Comparison of ENCODE assay signal across 21 cellular contexts in genomic region chr11:130817608-130817944, GRCh38.
A peak's percentile ranks its signal among the peaks of the same experiment; 100 is the strongest.
DNase-seq lines count a peak whose midpoint lies in the region; ATAC-seq, FAIRE-seq and TF ChIP-seq lines count a peak whose summit lies in the region.
"Had no signal": no experiment of that assay in that cellular context is flagged by ENCODE, and none has a peak within 500 bp of the region (broad histone marks: within the 10 kb centered on the region; RNA-seq: fewer than 3 reads in every experiment).

No MANE protein-coding gene starts in this region.

- no peaks in the 10 kb centered on the region for H4K20me1 ChIP-seq in GM12878 (ENCODE audit: control insufficient read depth, insufficient read depth)
- H4K20me1 ChIP-seq: BLaER1 had no signal

- peaks cover 50% of the 10 kb centered on the region for H3K27me3 Mint-ChIP-seq in HFFc6 (ENCODE audit: insufficient read depth)

- peaks cover 0 to 5% of the 10 kb centered on the region in 2 experiments; a peak in 2 of 4 replicates for H3K27me3 ChIP-seq in GM12878 (replicated peaks in 1 of 2; ENCODE audit: control insufficient read depth in 2 of 2, insufficient read depth in 2 of 2, low read length in 1 of 2)
- H3K27me3 ChIP-seq in tibial artery: peaks cover 0 to 7% of the 10 kb centered on the region in 2 donors
- H3K27me3 ChIP-seq: BLaER1, esophagus muscularis mucosa had no signal

- RAD21 ChIA-PET in GM12878 (lab: Charles Lee; ENCODE audit: unreplicated experiment): no interaction called here

- no peak overlapping the region for H3K4me2 ChIP-seq in GM12878 (ENCODE audit: control insufficient read depth, insufficient read depth)
- H3K4me2 ChIP-seq: BLaER1, GM23338 had no signal

- H3K27ac ChIP-seq in GM12878 (ENCODE audit: control insufficient read depth, insufficient read depth) (no peak overlapping the region), caudate nucleus (ENCODE audit: low read depth, low read length) (no peak overlapping the region), tibial artery (no peak overlapping the region)
- H3K27ac ChIP-seq: BLaER1, coronary artery, esophagus muscularis mucosa, prostate gland, VCaP had no signal

- no peak overlapping the region for H3K4me3 Mint-ChIP-seq in HFFc6
- H3K4me3 Mint-ChIP-seq: GM23338 had no signal

- no peaks in the 10 kb centered on the region for H3K79me2 ChIP-seq in GM12878 (ENCODE audit: control insufficient read depth, insufficient read depth, low read length)

- H3K4me1 Mint-ChIP-seq in HFFc6 (ENCODE audit: low read depth): peaks cover 4% of the 10 kb centered on the region; the same call in 1 of the 2 replicates

- H3K27ac Mint-ChIP-seq in HFFc6: no peak overlapping the region
- H3K27ac Mint-ChIP-seq: activated naive CD4-positive, alpha-beta T cell treated with anti-CD3 and anti-CD28 coated beads, Interleukin-2, amount 50 U/mL, for 72 hours; GM23338 had no signal

- SMC1A ChIA-PET in GM12878 (lab: Charles Lee; ENCODE audit: uncharacterized antibody, unreplicated experiment): no interaction called here

- H3K36me3 ChIP-seq in GM12878 (ENCODE audit: control insufficient read depth in 2 of 2, insufficient read depth in 2 of 2, low read length in 1 of 2) (no peaks in the 10 kb centered on the region), tibial artery (no peaks in the 10 kb centered on the region)
- H3K36me3 ChIP-seq: BLaER1, esophagus muscularis mucosa, prostate gland had no signal

- in situ Hi-C loops in GM12878 (cut with MboI): no loop called here

- no peaks in the 10 kb centered on the region for H3K9me3 Mint-ChIP-seq in HFFc6
- H3K9me3 Mint-ChIP-seq: activated naive CD4-positive, alpha-beta T cell treated with anti-CD3 and anti-CD28 coated beads, Interleukin-2, amount 50 U/mL, for 72 hours; GM23338 had no signal

- no peak overlapping the region for H2AFZ ChIP-seq in GM12878 (ENCODE audit: control insufficient read depth, low read depth, low read length)
- H2AFZ ChIP-seq: GM23338 had no signal

- no peaks in the 10 kb centered on the region for H3K9me3 ChIP-seq in GM12878 (replicated peaks; ENCODE audit: control insufficient read depth, insufficient read depth, low read length)
- no peaks in the 10 kb centered on the region for H3K9me3 ChIP-seq in tibial artery
- H3K9me3 ChIP-seq: BLaER1, esophagus muscularis mucosa, prostate gland had no signal

- TF ChIP-seq EP300 in GM12878 (IDR thresholded peaks at IDR 0.05; ENCODE audit: borderline replicate concordance in 1 of 2, control insufficient read depth in 1 of 2, low read depth in 2 of 2, low read length in 2 of 2): no peak

- no peak for ATAC-seq in GM12878
- no peak for ATAC-seq in HG03025 (IDR thresholded peaks at IDR 0.05; ENCODE audit: low FRiP score, unreplicated experiment)
- ATAC-seq: GM23338 had no signal

- intact Hi-C loops in GM12878 (cut with micrococcal nuclease; ENCODE audit: unreplicated experiment) (no loop called here), tibial artery (cut with DNase I; ENCODE audit: low total_unique reads) (no loop called here)

- no peak overlapping the region for H3K4me3 ChIP-seq in GM12878
- H3K4me3 ChIP-seq in tibial artery: no peak overlapping the region
- H3K4me3 ChIP-seq: BLaER1, coronary artery, esophagus muscularis mucosa, GM23338, prostate gland had no signal

- CTCF ChIA-PET in GM12878 (lab: Yijun Ruan, JAX): no interaction called here

- H3K9ac ChIP-seq in GM12878 (ENCODE audit: control insufficient read depth, insufficient read depth, low read length): no peak overlapping the region
- H3K9ac ChIP-seq: BLaER1 had no signal

- no peaks in the 10 kb centered on the region; the same call in 1 of the 2 replicates for H3K36me3 Mint-ChIP-seq in HFFc6 (ENCODE audit: low read depth)
- H3K36me3 Mint-ChIP-seq: activated naive CD4-positive, alpha-beta T cell treated with anti-CD3 and anti-CD28 coated beads, Interleukin-2, amount 50 U/mL, for 72 hours had no signal

- TF ChIP-seq CTCF in HFFc6 (IDR thresholded peaks at IDR 0.05): no peak
- TF ChIP-seq CTCF in GM12878 (IDR thresholded peaks at IDR 0.05 in 2 of 3, conservative IDR thresholded peaks at IDR 0.05 in 1 of 3; ENCODE audit: control insufficient read depth in 2 of 3, extremely low read depth in 1 of 3, insufficient read depth in 1 of 3, low read depth in 3 of 3, low read length in 3 of 3): no peak
- TF ChIP-seq CTCF in tibial artery (IDR thresholded peaks at IDR 0.05): no peak

- peak; percentile 50 for DNase-seq in AG08395 (ENCODE audit: low spot score)
- DNase-seq in HFFc6: peak; percentile 42
- DNase-seq in GM12878 (ENCODE audit: low read depth, low spot score): no peak
- DNase-seq in iris pigment epithelial cell (ENCODE audit: low read depth): peak; percentile 59
- DNase-seq in caudate nucleus (lab: John Stamatoyannopoulos, UW): no peak
- no peak for DNase-seq in islet precursor cell
- no peak for DNase-seq in tibial artery
- DNase-seq: activated CD8-positive, alpha-beta memory T cell treated with anti-CD3 and anti-CD28 coated beads, Interleukin-2, amount 50 U/mL, for 4 hours; Karpas-422; NCI-H2081 treated with DMSO at 0.1 percent for 48 hours; stimulated activated CD4-positive, alpha-beta T cell treated with anti-CD3 and anti-CD28 coated beads, Interleukin-1b, Interleukin-23, amount 100 ng/mL, for 48 hours had no signal

- no peak for FAIRE-seq in GM12878 (lab: Jason Lieb, UNC)
- FAIRE-seq: GM18507, islet of Langerhans had no signal

- no TSS peak for BruUV-seq in GM12878 (replicated peaks; lab: Mats Ljungman, UMichigan)

- TF ChIP-seq RAD21 in GM12878 (IDR thresholded peaks at IDR 0.05; ENCODE audit: insufficient read depth, low read depth, low read length): no peak

- POLR2A ChIA-PET in GM12878 (lab: Charles Lee): no interaction called here

- no peak for TF ChIP-seq POLR2A in GM12878 (IDR thresholded peaks at IDR 0.05; ENCODE audit: low read depth, low read length)

- H3K4me1 ChIP-seq in GM12878 (ENCODE audit: control insufficient read depth, insufficient read depth, low read length): no peaks in the 10 kb centered on the region
- no peaks in the 10 kb centered on the region for H3K4me1 ChIP-seq in tibial artery
- H3K4me1 ChIP-seq: BLaER1, esophagus muscularis mucosa, prostate gland had no signal

TF ChIP-seq in GM12878, 131 proteins besides CTCF, POLR2A, EP300 and RAD21:
- TF ChIP-seq RUNX3 (IDR thresholded peaks at IDR 0.05; ENCODE audit: low read length): peak; percentile 9; the same call in 1 of the 2 replicates
- no peak for TF ChIP-seq POU2F2 (IDR thresholded peaks at IDR 0.05; ENCODE audit: borderline replicate concordance, low read depth, low read length)
TF ChIP-seq in GM12878: peak in this region for 1.

Comparison
In these comparisons a context has a peak if more than half of its experiments do, and no peak if none do; other contexts are left out.
1. DNase-seq: peak in AG08395 (single experiment), HFFc6 (single experiment) and iris pigment epithelial cell (single experiment); none in GM12878 (single experiment), caudate nucleus (0 of 61), islet precursor cell (single experiment) and tibial artery (0 of 2).